18 cellular contexts compared by ENCODE assay signal in genomic region chr21:28871388-28872015, GRCh38.
DNase-seq lines count a peak whose midpoint lies in the region; ATAC-seq and TF ChIP-seq lines count a peak whose summit lies in the region.
"Had no signal": no experiment of that assay in that cellular context is flagged by ENCODE, and none has a peak within 500 bp of the region (broad histone marks: within the 10 kb centered on the region; RNA-seq: fewer than 3 reads in every experiment).

No MANE protein-coding gene starts in this region.

- intact Hi-C loops in mammary epithelial cell (cut with micrococcal nuclease) (no loop called here), testis (cut with DNase I; ENCODE audit: low total_unique reads) (no loop called here)

- DNase-seq in NCI-H82 (lab: John Stamatoyannopoulos, UW) (peak; percentile 31), NCI-H82 treated with DMSO at 0.1 percent for 48 hours (lab: John Stamatoyannopoulos, UW; ENCODE audit: unreplicated experiment) (no peak), mammary epithelial cell (peak; percentile 27), foreskin keratinocyte (peak; percentile 41 to 56), suprapubic skin (ENCODE audit: low spot score in 2 of 2) (no peak), testis (no peak), HK-2 (ENCODE audit: unreplicated experiment) (no peak)
- DNase-seq in stimulated activated naive B cell treated with anti-CD40 and anti-IgM and Interleukin-4, amounts not matched to agents 10 μg/mL and 1 μg/mL and 100 μg/mL, for 72 hours: no peak
- DNase-seq: 8988T; activated naive CD4-positive, alpha-beta T cell; activated T-cell treated with anti-CD3 and anti-CD28 coated beads for 4 hours; amniotic stem cell; EL; lower lobe of right lung; NCI-H748 treated with DMSO at 0.1 percent for 48 hours; occipital lobe; SJCRH30 had no signal

- 83% methylated on average over 3 of the region's 3 CpGs for WGBS in mammary epithelial cell (ENCODE audit: low coverage, missing lambda C conversion rate)
- 91% methylated on average over 3 of the region's 3 CpGs for WGBS in suprapubic skin
- WGBS in testis, 2 donors: 92% methylated on average over 3 of the region's 3 CpGs

- H3K4me3 ChIP-seq in mammary epithelial cell (replicated peaks in 1 of 3; ENCODE audit: insufficient read depth in 1 of 3, low read depth in 2 of 3, low read length in 3 of 3): no peak overlapping the region
- no peak overlapping the region for H3K4me3 ChIP-seq in suprapubic skin
- H3K4me3 ChIP-seq in testis: no peak overlapping the region
- H3K4me3 ChIP-seq: BLaER1, lower lobe of right lung, SJCRH30 had no signal

- no peaks in the 10 kb centered on the region for H4K20me1 ChIP-seq in mammary epithelial cell (ENCODE audit: insufficient read depth, low read length)
- H4K20me1 ChIP-seq: BLaER1 had no signal

- H3K27me3 ChIP-seq in mammary epithelial cell (ENCODE audit: insufficient read depth, low read length) (no peaks in the 10 kb centered on the region), foreskin keratinocyte (no peaks in the 10 kb centered on the region), suprapubic skin (no peaks in the 10 kb centered on the region), testis (no peaks in the 10 kb centered on the region)
- H3K27me3 ChIP-seq: BLaER1, SJCRH30 had no signal

- dilution Hi-C loops in mammary epithelial cell (cut with HindIII; ENCODE audit: low sequenced_read_pairs): no loop called here

- TF ChIP-seq POLR2A in suprapubic skin (IDR thresholded peaks at IDR 0.05) (no peak), testis (IDR thresholded peaks at IDR 0.05) (no peak)

- no peaks in the 10 kb centered on the region for H3K79me2 ChIP-seq in mammary epithelial cell (ENCODE audit: insufficient read depth, low read length)

- no peak overlapping the region for H3K4me2 ChIP-seq in mammary epithelial cell (ENCODE audit: insufficient read depth, low read depth, low read length)
- H3K4me2 ChIP-seq: BLaER1 had no signal

- no peaks in the 10 kb centered on the region for H3K27me3 Mint-ChIP-seq in stimulated activated naive B cell treated with anti-CD40 and anti-IgM and Interleukin-4, amounts not matched to agents 10 μg/mL and 1 μg/mL and 100 μg/mL, for 72 hours

- CTCF ChIA-PET in mammary epithelial cell (lab: Charles Lee; ENCODE audit: low non-redundant PET): no interaction called here

- H2AFZ ChIP-seq in mammary epithelial cell (ENCODE audit: low read depth, low read length): peak overlapping the region; percentile 45

- peak; percentile 48 for ATAC-seq in foreskin keratinocyte
- ATAC-seq in stimulated activated naive B cell treated with anti-CD40 and anti-IgM and Interleukin-4, amounts not matched to agents 10 μg/mL and 1 μg/mL and 100 μg/mL, for 72 hours (replicated peaks): no peak
- ATAC-seq: lower lobe of right lung had no signal

- in situ Hi-C loops in mammary epithelial cell (cut with MboI; ENCODE audit: low sequenced_read_pairs in 2 of 2): no loop called here

- BruUV-seq in mammary epithelial cell (replicated peaks; lab: Mats Ljungman, UMichigan): no TSS peak

- no peak overlapping the region for H3K9ac ChIP-seq in mammary epithelial cell (ENCODE audit: insufficient read depth, low read length)
- H3K9ac ChIP-seq: BLaER1 had no signal

- H3K4me1 ChIP-seq in mammary epithelial cell (ENCODE audit: insufficient read depth, low read length) (peaks cover 12% of the 10 kb centered on the region), foreskin keratinocyte (peaks cover 9% of the 10 kb centered on the region), suprapubic skin (peaks cover 4% of the 10 kb centered on the region), testis (no peaks in the 10 kb centered on the region)
- H3K4me1 ChIP-seq: BLaER1, lower lobe of right lung, SJCRH30 had no signal

- TF ChIP-seq EP300 in suprapubic skin (IDR thresholded peaks at IDR 0.05): no peak

- peaks cover 32 to 42% of the 10 kb centered on the region in 2 donors for H3K36me3 Mint-ChIP-seq in stimulated activated naive B cell treated with anti-CD40 and anti-IgM and Interleukin-4, amounts not matched to agents 10 μg/mL and 1 μg/mL and 100 μg/mL, for 72 hours

- TF ChIP-seq CTCF in mammary epithelial cell (conservative IDR thresholded peaks at IDR 0.05 in 1 of 2, IDR thresholded peaks at IDR 0.05 in 1 of 2; ENCODE audit: extremely low read depth in 1 of 2, insufficient read depth in 1 of 2, low read depth in 1 of 2, low read length in 2 of 2) (no peak), foreskin keratinocyte (conservative IDR thresholded peaks at IDR 0.05) (no peak), suprapubic skin (IDR thresholded peaks at IDR 0.05) (no peak), testis (IDR thresholded peaks at IDR 0.05) (no peak)

- no peaks in the 10 kb centered on the region for H3K9me3 Mint-ChIP-seq in stimulated activated naive B cell treated with anti-CD40 and anti-IgM and Interleukin-4, amounts not matched to agents 10 μg/mL and 1 μg/mL and 100 μg/mL, for 72 hours

- H3K27ac ChIP-seq in mammary epithelial cell (ENCODE audit: insufficient read depth, low read depth, low read length) (no peak overlapping the region), foreskin keratinocyte (peak overlapping the region; percentile 27), suprapubic skin (peak overlapping the region; percentile 34), testis (no peak overlapping the region)
- H3K27ac ChIP-seq: BLaER1, lower lobe of right lung, SJCRH30 had no signal

- H3K4me1 Mint-ChIP-seq in stimulated activated naive B cell treated with anti-CD40 and anti-IgM and Interleukin-4, amounts not matched to agents 10 μg/mL and 1 μg/mL and 100 μg/mL, for 72 hours: no peaks in the 10 kb centered on the region

- peaks cover 13% of the 10 kb centered on the region for H3K36me3 ChIP-seq in mammary epithelial cell (ENCODE audit: insufficient read depth, low read length)
- peaks cover 40% of the 10 kb centered on the region for H3K36me3 ChIP-seq in suprapubic skin
- H3K36me3 ChIP-seq in testis (ENCODE audit: low read depth, missing control alignments): no peaks in the 10 kb centered on the region
- H3K36me3 ChIP-seq: SJCRH30 had no signal

- H3K27ac Mint-ChIP-seq in stimulated activated naive B cell treated with anti-CD40 and anti-IgM and Interleukin-4, amounts not matched to agents 10 μg/mL and 1 μg/mL and 100 μg/mL, for 72 hours: no peak overlapping the region

- H3K9me3 ChIP-seq in mammary epithelial cell (replicated peaks; ENCODE audit: insufficient read depth, low read length) (no peaks in the 10 kb centered on the region), suprapubic skin (no peaks in the 10 kb centered on the region), testis (no peaks in the 10 kb centered on the region)
- H3K9me3 ChIP-seq: BLaER1, lower lobe of right lung, SJCRH30 had no signal

- no peak overlapping the region for H3K4me3 Mint-ChIP-seq in stimulated activated naive B cell treated with anti-CD40 and anti-IgM and Interleukin-4, amounts not matched to agents 10 μg/mL and 1 μg/mL and 100 μg/mL, for 72 hours

Comparison
In these comparisons a context has a peak if more than half of its experiments do, and no peak if none do; other contexts are left out.
1. DNase-seq: peak in NCI-H82 (single experiment), mammary epithelial cell (single experiment) and foreskin keratinocyte (2 of 2); none in NCI-H82 treated with DMSO at 0.1 percent for 48 hours (single experiment), suprapubic skin (0 of 2), testis (single experiment), stimulated activated naive B cell treated with anti-CD40 and anti-IgM and Interleukin-4, amounts not matched to agents 10 μg/mL and 1 μg/mL and 100 μg/mL, for 72 hours (single experiment) and HK-2 (single experiment).
2. H3K27ac ChIP-seq: peak in foreskin keratinocyte (single experiment) and suprapubic skin (single experiment); none in mammary epithelial cell (single experiment) and testis (0 of 2).